ENCODE assay signal across 13 cellular contexts in the genomic region with DNA sequence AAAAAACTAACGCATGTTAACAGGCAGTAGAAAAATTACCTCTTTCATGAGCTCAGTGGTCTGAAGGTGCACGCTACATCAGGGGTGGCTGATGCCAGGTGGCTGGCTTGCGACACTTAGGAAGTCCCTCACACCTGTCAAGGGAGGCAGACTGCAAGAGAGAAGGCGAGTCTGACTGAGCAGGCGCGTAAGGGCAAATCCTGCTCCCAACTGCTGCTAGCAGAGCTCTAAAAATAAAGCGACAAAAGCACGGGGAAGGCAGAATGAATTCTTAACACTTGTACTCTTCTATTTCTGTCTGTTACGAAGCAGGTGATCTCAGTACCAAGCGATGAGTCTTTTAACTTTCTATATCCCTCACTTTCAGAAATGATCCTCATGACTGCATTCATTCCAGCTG. TPM values are rescaled to one million over a fixed set of nuclear protein-coding genes. Genes with fewer than 3 reads are reported as not detected.
DNase-seq lines count a peak whose midpoint lies in the region; ATAC-seq lines count a peak whose summit lies in the region.
"Had no signal": no experiment of that assay in that cellular context is flagged by ENCODE, and none has a peak within 500 bp of the region (broad histone marks: within the 10 kb centered on the region; RNA-seq: fewer than 3 reads in every experiment).

No MANE protein-coding gene starts in this region.

- no peaks in the 10 kb centered on the region for H3K36me3 ChIP-seq in muscle layer of colon (ENCODE audit: insufficient read depth, low read length)

- CTCF ChIA-PET in activated CD8-positive, alpha-beta memory T cell treated with anti-CD3 and anti-CD28 coated beads, Interleukin-2, amount 10 ng/mL, durations not matched to agents 7 days and 5 days (lab: Charles Lee), result no interaction called here

- no peak overlapping the region for H3K27ac ChIP-seq in muscle layer of colon (ENCODE audit: low read depth, low read length)
- H3K27ac ChIP-seq: hepatocyte had no signal

- H3K9me3 Mint-ChIP-seq in activated CD8-positive, alpha-beta memory T cell treated with anti-CD3 and anti-CD28 coated beads, Interleukin-2, amount 10 ng/mL, durations not matched to agents 7 days and 5 days (ENCODE audit: low read depth), result no peaks in the 10 kb centered on the region
- H3K9me3 Mint-ChIP-seq: dendritic cell treated with granulocyte-macrophage colony-stimulating factor and Interleukin-4, amounts not matched to agents 40 ng/mL and 50 ng/mL, for 4 days had no signal

- no peak overlapping the region for H3K4me3 Mint-ChIP-seq in activated CD8-positive, alpha-beta memory T cell treated with anti-CD3 and anti-CD28 coated beads, Interleukin-2, amount 10 ng/mL, durations not matched to agents 7 days and 5 days
- H3K4me3 Mint-ChIP-seq: dendritic cell treated with granulocyte-macrophage colony-stimulating factor and Interleukin-4, amounts not matched to agents 40 ng/mL and 50 ng/mL, for 4 days had no signal

- H3K36me3 Mint-ChIP-seq in activated CD8-positive, alpha-beta memory T cell treated with anti-CD3 and anti-CD28 coated beads, Interleukin-2, amount 10 ng/mL, durations not matched to agents 7 days and 5 days, result no peaks in the 10 kb centered on the region

- H3K27ac Mint-ChIP-seq in activated CD8-positive, alpha-beta memory T cell treated with anti-CD3 and anti-CD28 coated beads, Interleukin-2, amount 10 ng/mL, durations not matched to agents 7 days and 5 days, result no peak overlapping the region
- H3K27ac Mint-ChIP-seq: dendritic cell treated with granulocyte-macrophage colony-stimulating factor and Interleukin-4, amounts not matched to agents 40 ng/mL and 50 ng/mL, for 4 days had no signal

- H3K9me3 ChIP-seq in muscle layer of colon (ENCODE audit: low read length), result no peaks in the 10 kb centered on the region
- H3K9me3 ChIP-seq: mucosa of descending colon had no signal

- H3K4me3 ChIP-seq in muscle layer of colon (ENCODE audit: low read depth in 1 of 2, low read length in 2 of 2), result peak overlapping the region in 1 of 2 donors; percentile 42
- H3K4me3 ChIP-seq: hepatocyte, mucosa of descending colon had no signal

- ATAC-seq in HG03196 (IDR thresholded peaks at IDR 0.05; ENCODE audit: unreplicated experiment) (no peak), HG02623 (IDR thresholded peaks at IDR 0.05; ENCODE audit: unreplicated experiment) (no peak)
- no peak for ATAC-seq in activated CD8-positive, alpha-beta memory T cell treated with anti-CD3 and anti-CD28 coated beads, Interleukin-2, amount 10 ng/mL, durations not matched to agents 7 days and 5 days
- ATAC-seq: mucosa of descending colon; stimulated activated naive CD8-positive, alpha-beta T cell treated with anti-CD3 and anti-CD28 coated beads, Interleukin-15, Interleukin-2, amounts not matched to agents 100 U/mL and 50 U/mL, for 24 hours had no signal

- no peaks in the 10 kb centered on the region for H3K27me3 ChIP-seq in muscle layer of colon (ENCODE audit: control insufficient read depth in 1 of 2, insufficient read depth in 2 of 2, low read length in 2 of 2)
- H3K27me3 ChIP-seq: hepatocyte had no signal

- peak overlapping the region; percentile 17 for H3K9ac ChIP-seq in muscle layer of colon (ENCODE audit: low read length)

- H3K4me1 ChIP-seq in muscle layer of colon (ENCODE audit: insufficient read depth, low read length), result peaks cover 7% of the 10 kb centered on the region

- no peaks in the 10 kb centered on the region for H3K4me1 Mint-ChIP-seq in activated CD8-positive, alpha-beta memory T cell treated with anti-CD3 and anti-CD28 coated beads, Interleukin-2, amount 10 ng/mL, durations not matched to agents 7 days and 5 days

- no peaks in the 10 kb centered on the region for H3K27me3 Mint-ChIP-seq in activated CD8-positive, alpha-beta memory T cell treated with anti-CD3 and anti-CD28 coated beads, Interleukin-2, amount 10 ng/mL, durations not matched to agents 7 days and 5 days
- H3K27me3 Mint-ChIP-seq: dendritic cell treated with granulocyte-macrophage colony-stimulating factor and Interleukin-4, amounts not matched to agents 40 ng/mL and 50 ng/mL, for 4 days had no signal

- peak; percentile 33 for DNase-seq in COR-L47 (lab: John Stamatoyannopoulos, UW)
- peak; percentile 57 for DNase-seq in NCI-H2029 (lab: John Stamatoyannopoulos, UW)
- DNase-seq in cerebellar cortex (ENCODE audit: low spot score), result peak; percentile 74
- no peak for DNase-seq in islet precursor cell
- no peak for DNase-seq in activated CD8-positive, alpha-beta memory T cell treated with anti-CD3 and anti-CD28 coated beads, Interleukin-2, amount 10 ng/mL, durations not matched to agents 7 days and 5 days
- DNase-seq: activated CD4-positive, alpha-beta T cell treated with anti-CD3 and anti-CD28 coated beads, Interleukin-2, amount 50 U/mL, for 1 hour; mucosa of descending colon; stimulated activated naive CD8-positive, alpha-beta T cell treated with anti-CD3 and anti-CD28 coated beads, Interleukin-15, Interleukin-2, amounts not matched to agents 100 U/mL and 50 U/mL, for 24 hours had no signal

RNA-seq across cellular contexts. Expression of gene CACNA2D1, which starts 33.1 kb away (rescaled TPM):
- under 1 TPM in 1 of 2 experiments, not detected in 1; 0.28 TPM for total RNA-seq in activated CD8-positive, alpha-beta memory T cell treated with anti-CD3 and anti-CD28 coated beads, Interleukin-2, amount 10 ng/mL, durations not matched to agents 7 days and 5 days

Comparison
In these comparisons a context has a peak if more than half of its experiments do, and no peak if none do; other contexts are left out.
1. DNase-seq: peak in COR-L47 (single experiment), NCI-H2029 (single experiment) and cerebellar cortex (single experiment); none in islet precursor cell (single experiment) and activated CD8-positive, alpha-beta memory T cell treated with anti-CD3 and anti-CD28 coated beads, Interleukin-2, amount 10 ng/mL, durations not matched to agents 7 days and 5 days (single experiment).